ENCODE assay signal across 13 cellular contexts in the genomic region with DNA sequence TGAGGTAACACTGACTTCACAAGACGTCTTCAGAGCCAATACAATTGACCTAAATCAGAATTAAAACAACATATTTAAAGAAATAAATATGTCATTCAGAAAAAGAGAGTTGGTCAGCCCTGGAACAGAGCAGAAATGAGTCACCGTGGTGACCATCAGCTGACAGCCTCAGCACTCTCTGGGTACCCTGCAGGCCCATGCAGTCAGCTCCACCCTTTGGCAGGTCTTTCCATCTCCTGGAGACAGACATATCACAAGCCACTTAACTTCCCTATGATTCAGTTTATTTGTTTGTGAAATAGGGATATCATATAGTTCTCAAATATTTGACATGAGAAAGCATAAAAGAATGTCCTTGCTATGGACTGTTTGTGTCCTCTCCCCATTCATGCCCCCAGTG.
DNase-seq lines count a peak whose midpoint lies in the region; ATAC-seq, FAIRE-seq and TF ChIP-seq lines count a peak whose summit lies in the region.
"Had no signal": no experiment of that assay in that cellular context is flagged by ENCODE, and none has a peak within 500 bp of the region (broad histone marks: within the 10 kb centered on the region; RNA-seq: fewer than 3 reads in every experiment).

No MANE protein-coding gene starts in this region.

- no peaks in the 10 kb centered on the region for H3K36me3 ChIP-seq in bronchial epithelial cell (ENCODE audit: control insufficient read depth, insufficient read depth, low read length)

- no peaks in the 10 kb centered on the region for H3K27me3 Mint-ChIP-seq in natural killer cell (ENCODE audit: low read depth in 2 of 2)

- H3K4me3 Mint-ChIP-seq in natural killer cell = no peak overlapping the region

- no peaks in the 10 kb centered on the region for H3K4me1 Mint-ChIP-seq in natural killer cell

- no peak overlapping the region for H3K4me3 ChIP-seq in bronchial epithelial cell (ENCODE audit: low read depth, low read length)
- H3K4me3 ChIP-seq: psoas muscle had no signal

- no peak overlapping the region for H3K27ac Mint-ChIP-seq in natural killer cell

- ATAC-seq in GM19452 (IDR thresholded peaks at IDR 0.05; ENCODE audit: unreplicated experiment) (peak; percentile 70), natural killer cell (no peak)

- H3K36me3 Mint-ChIP-seq in natural killer cell = no peaks in the 10 kb centered on the region

- DNase-seq in HK-2 (ENCODE audit: unreplicated experiment) (peak; percentile 7), bronchial epithelial cell (ENCODE audit: low read depth) (peak; percentile 50), renal cortical epithelial cell (ENCODE audit: low read depth) (peak; percentile 37), natural killer cell (no peak), COR-L47 (lab: John Stamatoyannopoulos, UW) (no peak), SKM-1 (lab: John Stamatoyannopoulos, UW; ENCODE audit: unreplicated experiment) (no peak), NCI-H1105 (lab: John Stamatoyannopoulos, UW) (no peak)
- DNase-seq: hippocampal formation; midbrain; NCI-H2171 treated with DMSO at 0.1 percent for 48 hours; psoas muscle; stimulated activated CD4-positive, alpha-beta T cell treated with anti-CD3 and anti-CD28 coated beads, Interleukin-4, amount 100 ng/mL, for 24 hours had no signal

- FAIRE-seq in bronchial epithelial cell (lab: Jason Lieb, UNC) = no peak

- peaks cover 4% of the 10 kb centered on the region in 2 donors for H3K9me3 Mint-ChIP-seq in natural killer cell

- TF ChIP-seq CTCF in bronchial epithelial cell (IDR thresholded peaks at IDR 0.05; ENCODE audit: insufficient read depth, low read length, severe bottlenecking) = no peak
- no peak for TF ChIP-seq CTCF in natural killer cell (IDR thresholded peaks at IDR 0.05)

- intact Hi-C loops in natural killer cell (cut with micrococcal nuclease) = no loop called here

- no peaks in the 10 kb centered on the region for H3K27me3 ChIP-seq in bronchial epithelial cell (ENCODE audit: control insufficient read depth, insufficient read depth, low read length)

Comparison
In these comparisons a context has a peak if more than half of its experiments do, and no peak if none do; other contexts are left out.
1. DNase-seq: peak in HK-2 (single experiment), bronchial epithelial cell (single experiment) and renal cortical epithelial cell (single experiment); none in natural killer cell (single experiment), COR-L47 (single experiment), SKM-1 (single experiment) and NCI-H1105 (single experiment).